7 cellular contexts compared by ENCODE assay signal in the genomic region with DNA sequence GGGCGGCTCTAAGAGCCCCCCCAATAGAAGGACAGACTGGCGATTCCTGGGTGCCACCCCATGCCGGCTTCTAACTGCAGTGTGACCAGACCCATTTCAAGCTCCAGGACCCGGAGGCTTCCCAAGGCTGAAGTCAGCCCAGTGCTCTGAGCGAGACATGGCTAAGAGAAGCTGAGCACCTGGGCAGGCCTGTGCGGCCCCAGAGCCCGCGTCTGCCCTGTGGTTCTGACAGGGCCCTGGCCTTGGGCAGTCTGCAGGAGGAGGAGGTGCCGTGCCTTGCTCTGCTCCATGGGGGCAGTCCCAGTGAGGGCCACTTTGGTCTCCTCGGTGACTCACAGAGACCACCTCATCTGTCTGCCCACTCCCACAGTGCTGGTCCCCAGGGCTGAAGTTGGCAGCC.
"Had no signal": no experiment of that assay in that cellular context is flagged by ENCODE, and none has a peak within 500 bp of the region (broad histone marks: within the 10 kb centered on the region; RNA-seq: fewer than 3 reads in every experiment).

No MANE protein-coding gene starts in this region.

- H3K27ac ChIP-seq: HL-60 had no signal

- DNase-seq: IMR-90, KBM-7 had no signal

- H3K4me1 Mint-ChIP-seq: IgD-negative memory B cell had no signal

- H3K9me3 Mint-ChIP-seq: IgD-negative memory B cell had no signal

- H3K4me3 Mint-ChIP-seq: IgD-negative memory B cell had no signal

- H3K27ac Mint-ChIP-seq: IgD-negative memory B cell had no signal

- H3K4me3 ChIP-seq: K562 had no signal

- H3K27me3 Mint-ChIP-seq: IgD-negative memory B cell had no signal

- FAIRE-seq: HepG2, HTR-8/SVneo, K562 had no signal

- H3K36me3 Mint-ChIP-seq: IgD-negative memory B cell had no signal
